In genomic region chr17:19263621-19264010, GRCh38 we compare ENCODE assay signal across 11 cellular contexts. TPM values are rescaled to one million over a fixed set of nuclear protein-coding genes. Genes with fewer than 3 reads are reported as not detected.
DNase-seq lines count a peak whose midpoint lies in the region; ATAC-seq, FAIRE-seq and TF ChIP-seq lines count a peak whose summit lies in the region.
"Had no signal": no experiment of that assay in that cellular context is flagged by ENCODE, and none has a peak within 500 bp of the region (broad histone marks: within the 10 kb centered on the region; RNA-seq: fewer than 3 reads in every experiment).

No MANE protein-coding gene starts in this region.

- H3K27ac ChIP-seq in colonic mucosa (peak overlapping the region; percentile 53), layer of hippocampus (ENCODE audit: low read depth, low read length) (peak overlapping the region; percentile 77), subcutaneous abdominal adipose tissue (ENCODE audit: low read depth, low read length) (peak overlapping the region; percentile 43)

- H3K4me1 ChIP-seq in colonic mucosa (peaks cover 6% of the 10 kb centered on the region), subcutaneous abdominal adipose tissue (ENCODE audit: control insufficient read depth in 5 of 5, insufficient read depth in 5 of 5, low read length in 5 of 5) (peaks cover 11 to 50% (median 46%) of the 10 kb centered on the region in 5 donors)

- intact Hi-C loops in colonic mucosa (cut with DNase I), result no loop called here

- ATAC-seq in GM18520 (IDR thresholded peaks at IDR 0.05; ENCODE audit: unreplicated experiment), result no peak

- H3K36me3 ChIP-seq in colonic mucosa, result no peaks in the 10 kb centered on the region
- no peaks in the 10 kb centered on the region for H3K36me3 ChIP-seq in subcutaneous abdominal adipose tissue (ENCODE audit: control insufficient read depth in 5 of 5, insufficient read depth in 5 of 5, low read length in 5 of 5)

- H3K4me3 ChIP-seq in colonic mucosa (no peak overlapping the region), subcutaneous abdominal adipose tissue (ENCODE audit: low read depth in 1 of 5, low read length in 5 of 5) (no peak overlapping the region)

- TF ChIP-seq CTCF in colonic mucosa (IDR thresholded peaks at IDR 0.05), result no peak

- H3K27me3 ChIP-seq in colonic mucosa (no peaks in the 10 kb centered on the region), layer of hippocampus (ENCODE audit: control insufficient read depth, insufficient read depth, low read length) (no peaks in the 10 kb centered on the region), subcutaneous abdominal adipose tissue (ENCODE audit: control insufficient read depth in 5 of 5, insufficient read depth in 4 of 5, low read length in 5 of 5) (no peaks in the 10 kb centered on the region)

- FAIRE-seq in HTR-8/SVneo (lab: Jason Lieb, UNC) (peak; percentile 23), RCC 7860 (lab: Jason Lieb, UNC) (no peak)
- FAIRE-seq: D721Med had no signal

- H3K9ac ChIP-seq in colonic mucosa (ENCODE audit: low read depth in 2 of 2, low read length in 2 of 2), result peak overlapping the region in 1 of 2 donors; percentile 21
- peak overlapping the region in 2 of 5 donors; percentile 12 to 35 for H3K9ac ChIP-seq in subcutaneous abdominal adipose tissue (ENCODE audit: low read length in 5 of 5)

- H3K9me3 ChIP-seq in colonic mucosa (no peaks in the 10 kb centered on the region), subcutaneous abdominal adipose tissue (ENCODE audit: control insufficient read depth in 5 of 5, low read length in 5 of 5) (no peaks in the 10 kb centered on the region)

- no peak for DNase-seq in HTR-8/SVneo (ENCODE audit: insufficient read length, low spot score)
- no peak for DNase-seq in colonic mucosa
- no peak for DNase-seq in cerebellar nuclear complex (lab: John Stamatoyannopoulos, UW)
- no peak for DNase-seq in RCC 7860 (ENCODE audit: low spot score)
- no peak for DNase-seq in NCI-H748 (lab: John Stamatoyannopoulos, UW; ENCODE audit: unreplicated experiment)
- DNase-seq: NCI-H446 treated with DMSO at 0.1 percent for 48 hours, posterior cingulate gyrus had no signal

RNA-seq across cellular contexts. Expression of gene EPN2, which starts 26.4 kb away (rescaled TPM):
- total RNA-seq in colonic mucosa, result 10 to 100 TPM; 34.7 to 36.3 TPM
